24 cellular contexts compared by ENCODE assay signal in genomic region chr5:154696891-154697290, GRCh38. TPM values are rescaled to one million over a fixed set of nuclear protein-coding genes. Genes with fewer than 3 reads are reported as not detected.
DNase-seq lines count a peak whose midpoint lies in the region; TF ChIP-seq lines count a peak whose summit lies in the region.
"Had no signal": no experiment of that assay in that cellular context is flagged by ENCODE, and none has a peak within 500 bp of the region (broad histone marks: within the 10 kb centered on the region; RNA-seq: fewer than 3 reads in every experiment).

No MANE protein-coding gene starts in this region.

- no peaks in the 10 kb centered on the region for H3K9me2 ChIP-seq in hepatocyte (replicated peaks; ENCODE audit: insufficient read depth)

- H3K36me3 ChIP-seq in hepatocyte (replicated peaks; ENCODE audit: insufficient read depth, low read depth) (no peaks in the 10 kb centered on the region), SJCRH30 (no peaks in the 10 kb centered on the region)
- H3K36me3 ChIP-seq: SJSA1 had no signal

- TF ChIP-seq CTCF in hepatocyte (IDR thresholded peaks at IDR 0.05; ENCODE audit: poor library complexity) = no peak

- H3K4me1 ChIP-seq in hepatocyte (ENCODE audit: insufficient read depth) (peaks cover 19% of the 10 kb centered on the region), SJCRH30 (no peaks in the 10 kb centered on the region)

- no peaks in the 10 kb centered on the region for H3K27me3 ChIP-seq in hepatocyte
- no peaks in the 10 kb centered on the region; the same call in 1 of the 2 replicates for H3K27me3 ChIP-seq in SJCRH30
- H3K27me3 ChIP-seq: SJSA1 had no signal

- H3K9me3 ChIP-seq in hepatocyte (ENCODE audit: low read depth) = no peaks in the 10 kb centered on the region
- no peaks in the 10 kb centered on the region for H3K9me3 ChIP-seq in SJCRH30 (replicated peaks)
- H3K9me3 ChIP-seq: SJSA1 had no signal

- no peaks in the 10 kb centered on the region for H4K20me1 ChIP-seq in hepatocyte (ENCODE audit: insufficient read depth, poor library complexity, severe bottlenecking)

- WGBS in hepatocyte (ENCODE audit: low lambda C conversion rate, missing lambda C conversion rate) = 10% methylated on average over 3 of the region's 3 CpGs

- H3K4me3 ChIP-seq in hepatocyte (no peak overlapping the region), SJCRH30 (no peak overlapping the region)
- H3K4me3 ChIP-seq: SJSA1 had no signal

- H3K27ac ChIP-seq in hepatocyte (no peak overlapping the region), SJCRH30 (no peak overlapping the region)
- H3K27ac ChIP-seq: 22Rv1, HL-60, SJSA1 had no signal

- peak overlapping the region; percentile 58 for H3K4me2 ChIP-seq in hepatocyte

- no peak overlapping the region for H2AFZ ChIP-seq in hepatocyte

- DNase-seq in DMS53 (lab: John Stamatoyannopoulos, UW) = peak; percentile 29
- DNase-seq in DMS53 treated with DMSO at 0.1 percent for 48 hours (lab: John Stamatoyannopoulos, UW; ENCODE audit: unreplicated experiment) = no peak
- DNase-seq in SK-N-DZ (ENCODE audit: low spot score) = peak; percentile 59
- DNase-seq in hepatocyte (ENCODE audit: low spot score) = no peak
- DNase-seq in EL = no peak
- DNase-seq in SJCRH30 = no peak
- DNase-seq in SHP77 (lab: John Stamatoyannopoulos, UW) = no peak
- DNase-seq in NCI-H510A treated with DMSO at 0.1 percent for 48 hours (lab: John Stamatoyannopoulos, UW) = no peak
- DNase-seq: AML-193; C1 segment of cervical spinal cord; Calu3; CD8-positive, alpha-beta T cell; DMS153; Karpas-422; MV-4-11; NCI-H1105 treated with DMSO at 0.1 percent for 48 hours; NCI-H2029 treated with DMSO at 0.1 percent for 48 hours; NCI-H226; NCI-H524; NCI-H774; NK-92 treated with Interleukin-12 subunit alpha and Interleukin-12 subunit beta, amount 100 ng/mL, for 24 hours had no signal

- peaks cover 11% of the 10 kb centered on the region for H3K79me2 ChIP-seq in hepatocyte

RNA-seq across cellular contexts. Expression of gene LARP1, which starts 58.3 kb away (rescaled TPM):
- polyA plus RNA-seq in SK-N-DZ (2014; cell fraction: cytosol; rRNA removed) = 89.5 and 92.3 TPM in 2 replicates
- polyA plus RNA-seq in SK-N-DZ (2014; cell fraction: nucleus; rRNA removed) = 82.9 and 128 TPM in 2 replicates
- 68.4 and 75.0 TPM in 2 replicates for total RNA-seq in hepatocyte
- 62.9 and 64.7 TPM in 2 replicates for polyA plus RNA-seq in hepatocyte
- total RNA-seq in SJCRH30 (2014; rRNA removed; shearing (Covaris generic)) = 99.9 and 100.0 TPM in 2 replicates

Comparison
In these comparisons a context has a peak if more than half of its experiments do, and no peak if none do; other contexts are left out.
1. DNase-seq: peak in DMS53 (single experiment) and SK-N-DZ (single experiment); none in DMS53 treated with DMSO at 0.1 percent for 48 hours (single experiment), hepatocyte (single experiment), EL (single experiment), SJCRH30 (0 of 2), SHP77 (0 of 2) and NCI-H510A treated with DMSO at 0.1 percent for 48 hours (single experiment).